9 cellular contexts compared by ENCODE assay signal in genomic region chr2:40448476-40449079, GRCh38. TPM values are rescaled to one million over a fixed set of nuclear protein-coding genes. Genes with fewer than 3 reads are reported as not detected.
A peak's percentile ranks its signal among the peaks of the same experiment; 100 is the strongest.
DNase-seq lines count a peak whose midpoint lies in the region; ATAC-seq and TF ChIP-seq lines count a peak whose summit lies in the region.
"Had no signal": no experiment of that assay in that cellular context is flagged by ENCODE, and none has a peak within 500 bp of the region (broad histone marks: within the 10 kb centered on the region; RNA-seq: fewer than 3 reads in every experiment).

No MANE protein-coding gene starts in this region.

- no peaks in the 10 kb centered on the region for H3K27me3 ChIP-seq in cardiac muscle cell

- peaks cover 46% of the 10 kb centered on the region for H3K4me1 ChIP-seq in cardiac muscle cell (ENCODE audit: low read depth)

- peaks cover 28% of the 10 kb centered on the region for H3K36me3 Mint-ChIP-seq in nephron (ENCODE audit: low read depth)
- H3K36me3 Mint-ChIP-seq: activated naive CD4-positive, alpha-beta T cell treated with anti-CD3 and anti-CD28 coated beads, Interleukin-2, amount 50 U/mL, for 24 hours had no signal

- peaks cover 16% of the 10 kb centered on the region for H3K36me3 ChIP-seq in cardiac muscle cell

- peak overlapping the region; percentile 75 for H3K27ac ChIP-seq in cardiac muscle cell

- H3K27ac Mint-ChIP-seq in nephron: peak overlapping the region; percentile 1 to 40 (median 1)
- H3K27ac Mint-ChIP-seq: activated naive CD4-positive, alpha-beta T cell treated with anti-CD3 and anti-CD28 coated beads, Interleukin-2, amount 50 U/mL, for 24 hours had no signal

- in situ Hi-C loops in astrocyte of the spinal cord (cut with HindIII; ENCODE audit: low sequenced_read_pairs): no loop called here

- H3K27me3 Mint-ChIP-seq in nephron (ENCODE audit: low read depth): peaks cover 20% of the 10 kb centered on the region

- H3K9me3 Mint-ChIP-seq in nephron: peaks cover 5% of the 10 kb centered on the region
- H3K9me3 Mint-ChIP-seq: activated naive CD4-positive, alpha-beta T cell treated with anti-CD3 and anti-CD28 coated beads, Interleukin-2, amount 50 U/mL, for 24 hours had no signal

- H3K4me3 ChIP-seq in cardiac muscle cell (no peak overlapping the region), astrocyte of the spinal cord (ENCODE audit: low read depth, low read length) (no peak overlapping the region)

- peak; percentile 45 to 57 for DNase-seq in cardiac muscle cell (ENCODE audit: low read depth in 1 of 2, low spot score in 1 of 2)
- no peak for DNase-seq in cardiac septum (ENCODE audit: low spot score)
- DNase-seq in NCI-H187 (lab: John Stamatoyannopoulos, UW): peak; percentile 29 to 47
- DNase-seq in astrocyte of the spinal cord (ENCODE audit: low read depth, low spot score): no peak
- DNase-seq in activated gamma-delta T cell treated with Interleukin-2 at 50 U/mL for 16 hours: no peak
- no peak for DNase-seq in UCSD-AML1 (lab: John Stamatoyannopoulos, UW; ENCODE audit: unreplicated experiment)

- no peaks in the 10 kb centered on the region for H3K9me3 ChIP-seq in cardiac muscle cell (ENCODE audit: low read depth)

- TF ChIP-seq CTCF in cardiac muscle cell (IDR thresholded peaks at IDR 0.05; ENCODE audit: low read depth, low read length) (peak; percentile 64), astrocyte of the spinal cord (IDR thresholded peaks at IDR 0.05; ENCODE audit: low read depth, low read length) (peak; percentile 74), nephron (IDR thresholded peaks at IDR 0.05; ENCODE audit: unreplicated experiment in 3 of 3) (peak; percentile 37 to 56 (median 54))

- H3K4me1 Mint-ChIP-seq in nephron: peaks cover 30% of the 10 kb centered on the region

- intact Hi-C loops in cardiac septum (cut with DNase I): loop anchor here (5.0 kb wide), 1 partner anchor 96 kb away; no protein-coding TSS in a partner anchor

- ATAC-seq in HG02623 (IDR thresholded peaks at IDR 0.05; ENCODE audit: unreplicated experiment): no peak

- peak overlapping the region; percentile 31 to 62 (median 51) for H3K4me3 Mint-ChIP-seq in nephron
- H3K4me3 Mint-ChIP-seq: activated naive CD4-positive, alpha-beta T cell treated with anti-CD3 and anti-CD28 coated beads, Interleukin-2, amount 50 U/mL, for 24 hours had no signal

RNA-seq across cellular contexts. Expression of gene SLC8A1, which starts 3.3 kb away (rescaled TPM):
- total RNA-seq in cardiac muscle cell (492 and 682 TPM in 2 replicates), cardiac septum (906 TPM)
- polyA plus RNA-seq in cardiac muscle cell: 103 and 173 TPM in 2 replicates

Comparison
In these comparisons a context has a peak if more than half of its experiments do, and no peak if none do; other contexts are left out.
1. DNase-seq: peak in cardiac muscle cell (2 of 2) and NCI-H187 (2 of 2); none in cardiac septum (single experiment), astrocyte of the spinal cord (single experiment), activated gamma-delta T cell treated with Interleukin-2 at 50 U/mL for 16 hours (single experiment) and UCSD-AML1 (single experiment).
2. Peak in every context shown above with its lines, with median percentiles within 50 percentile points of each other: CTCF ChIP-seq.